ENCODE assay signal across 8 cellular contexts in genomic region chr22:44667829-44668189, GRCh38. TPM values are rescaled to one million over a fixed set of nuclear protein-coding genes. Genes with fewer than 3 reads are reported as not detected.
DNase-seq lines count a peak whose midpoint lies in the region; TF ChIP-seq lines count a peak whose summit lies in the region.

No MANE protein-coding gene starts in this region.

- no peaks in the 10 kb centered on the region for H3K9me3 ChIP-seq in A673 (ENCODE audit: low read depth, low read length, poor library complexity, severe bottlenecking)
- no peaks in the 10 kb centered on the region for H3K9me3 ChIP-seq in osteoblast (ENCODE audit: low read depth, low read length)

- POLR2A ChIA-PET in A673 (lab: Charles Lee; ENCODE audit: low non-redundant PET): interaction anchor here (0.7 kb wide), 1 partner anchor 10 kb away, joined by 4 read pairs; no protein-coding TSS in a partner anchor

- H3K79me2 ChIP-seq in osteoblast (ENCODE audit: insufficient read depth, low read length): no peaks in the 10 kb centered on the region

- DNase-seq in A673 (ENCODE audit: low spot score): no peak
- peak; percentile 53 for DNase-seq in activated CD4-positive, CD25-positive, alpha-beta regulatory T cell treated with anti-CD3 and anti-CD28 coated beads, Interleukin-2, amount 50 U/mL, for 72 hours
- peak; percentile 58 for DNase-seq in effector CD4-positive, alpha-beta T cell
- no peak for DNase-seq in osteoblast (ENCODE audit: insufficient read length, low spot score, missing footprints)
- no peak for DNase-seq in brain microvascular endothelial cell
- no peak for DNase-seq in nucleus accumbens (lab: John Stamatoyannopoulos, UW)
- no peak for DNase-seq in erythroblast (lab: John Stamatoyannopoulos, UW)
- no peak for DNase-seq in NOMO-1 treated with DMSO at 0.1 percent for 48 hours (lab: John Stamatoyannopoulos, UW; ENCODE audit: unreplicated experiment)

- H3K36me3 ChIP-seq in A673 (ENCODE audit: insufficient read depth, low read length, poor library complexity, severe bottlenecking): no peaks in the 10 kb centered on the region
- H3K36me3 ChIP-seq in osteoblast (ENCODE audit: insufficient read depth, low read length): no peaks in the 10 kb centered on the region
- H3K36me3 ChIP-seq in brain microvascular endothelial cell (replicated peaks): no peaks in the 10 kb centered on the region

- TF ChIP-seq CTCF in A673 (conservative IDR thresholded peaks at IDR 0.05; ENCODE audit: low read depth, low read length): no peak
- no peak for TF ChIP-seq CTCF in osteoblast (IDR thresholded peaks at IDR 0.05; ENCODE audit: extremely low read depth, low read depth, low read length)
- no peak for TF ChIP-seq CTCF in brain microvascular endothelial cell (IDR thresholded peaks at IDR 0.05; ENCODE audit: low read depth, low read length, missing control alignments)

- H3K4me2 ChIP-seq in osteoblast (ENCODE audit: insufficient read depth, low read length): peak overlapping the region; percentile 18

- H3K4me1 ChIP-seq in A673 (ENCODE audit: insufficient read depth, low read length, poor library complexity, severe bottlenecking) (peaks cover 4% of the 10 kb centered on the region), osteoblast (ENCODE audit: insufficient read depth, low read length) (no peaks in the 10 kb centered on the region)

- CTCF ChIA-PET in A673 (lab: Charles Lee): no interaction called here

- H3K27me3 ChIP-seq in A673 (replicated peaks; ENCODE audit: insufficient read depth, low read depth, low read length, poor library complexity) (peaks cover 5% of the 10 kb centered on the region), osteoblast (ENCODE audit: insufficient read depth, low read length) (peaks cover 43% of the 10 kb centered on the region), brain microvascular endothelial cell (replicated peaks) (peaks cover 8% of the 10 kb centered on the region)

- no peaks in the 10 kb centered on the region for H4K20me1 ChIP-seq in osteoblast (ENCODE audit: insufficient read depth, low read length)

- TF ChIP-seq POLR2A in erythroblast (IDR thresholded peaks at IDR 0.05; ENCODE audit: low read length): no peak

- intact Hi-C loops in A673 (cut with micrococcal nuclease; ENCODE audit: unreplicated experiment): no loop called here

- H3K4me3 ChIP-seq in A673 (ENCODE audit: low read depth, low read length, poor library complexity, severe bottlenecking) (peak overlapping the region; percentile 51), osteoblast (ENCODE audit: insufficient read depth, low read length) (no peak overlapping the region), brain microvascular endothelial cell (ENCODE audit: low read depth, low read length) (no peak overlapping the region)

- H3K27ac ChIP-seq in A673 (ENCODE audit: low read depth, low read length, poor library complexity, severe bottlenecking) (no peak overlapping the region), osteoblast (ENCODE audit: low read depth, low read length) (no peak overlapping the region), brain microvascular endothelial cell (no peak overlapping the region)

- in situ Hi-C loops in brain microvascular endothelial cell (cut with HindIII; ENCODE audit: low pct_ligation_motif_present, low sequenced_read_pairs): no loop called here

- BruUV-seq in A673 (replicated peaks; lab: Mats Ljungman, UMichigan): no TSS peak

- no peak overlapping the region for H2AFZ ChIP-seq in osteoblast (ENCODE audit: low read length)

RNA-seq across cellular contexts. Expression of gene PRR5, which starts 34.2 kb away (rescaled TPM):
- 15.6 and 17.9 TPM in 2 replicates for total RNA-seq in A673 (2021)
- total RNA-seq in osteoblast: 13.0 and 14.8 TPM in 2 replicates

Comparison
In these comparisons a context has a peak if more than half of its experiments do, and no peak if none do; other contexts are left out.
1. DNase-seq: peak in activated CD4-positive, CD25-positive, alpha-beta regulatory T cell treated with anti-CD3 and anti-CD28 coated beads, Interleukin-2, amount 50 U/mL, for 72 hours (single experiment) and effector CD4-positive, alpha-beta T cell (single experiment); none in A673 (single experiment), osteoblast (single experiment), brain microvascular endothelial cell (single experiment), nucleus accumbens (0 of 56), erythroblast (0 of 2) and NOMO-1 treated with DMSO at 0.1 percent for 48 hours (single experiment).